Comparison of ENCODE assay signal across 16 cellular contexts in genomic region chr1:53091841-53092645, GRCh38. TPM values are rescaled to one million over a fixed set of nuclear protein-coding genes. Genes with fewer than 3 reads are reported as not detected.
A peak's percentile ranks its signal among the peaks of the same experiment; 100 is the strongest.
DNase-seq lines count a peak whose midpoint lies in the region; ATAC-seq and TF ChIP-seq lines count a peak whose summit lies in the region.
"Had no signal": no experiment of that assay in that cellular context is flagged by ENCODE, and none has a peak within 500 bp of the region (broad histone marks: within the 10 kb centered on the region; RNA-seq: fewer than 3 reads in every experiment).

No MANE protein-coding gene starts in this region.

- no peak overlapping the region for H3K4ac ChIP-seq in neuronal stem cell (ENCODE audit: low read length)

- no peak overlapping the region for H2AFZ ChIP-seq in neuronal stem cell (ENCODE audit: low read length)

- H4K8ac ChIP-seq in neuronal stem cell (ENCODE audit: low read depth, low read length): no peak overlapping the region

- peak overlapping the region; percentile 13 for H3K14ac ChIP-seq in neuronal stem cell (ENCODE audit: low read length)

- no peak overlapping the region for H3K27ac Mint-ChIP-seq in glutamatergic neuron (ENCODE audit: unreplicated experiment)
- H3K27ac Mint-ChIP-seq: activated T-cell treated with anti-CD3 and anti-CD28 coated beads, Interleukin-2, amount 50 U/mL, for 24 hours; endodermal cell; IgD-negative memory B cell had no signal

- H2BK5ac ChIP-seq in neuronal stem cell (ENCODE audit: low read length): no peak overlapping the region

- peaks cover 12% of the 10 kb centered on the region; the same call in 1 of the 2 replicates for H3K9me3 ChIP-seq in NT2/D1 (ENCODE audit: insufficient read depth, low read length)
- H3K9me3 ChIP-seq in neuronal stem cell (replicated peaks in 1 of 2; ENCODE audit: control insufficient read depth in 2 of 2, insufficient read depth in 1 of 2, low read depth in 1 of 2, low read length in 2 of 2): peaks cover 5 to 17% of the 10 kb centered on the region in 2 donors

- no peak overlapping the region for H3K4me3 ChIP-seq in NT2/D1 (ENCODE audit: insufficient read length, low read depth)
- H3K4me3 ChIP-seq in neuronal stem cell (ENCODE audit: low read length in 2 of 2): no peak overlapping the region

- H3K4me1 Mint-ChIP-seq in glutamatergic neuron (ENCODE audit: low read depth, unreplicated experiment): peaks cover 9% of the 10 kb centered on the region

- H3K9ac ChIP-seq in NT2/D1 (ENCODE audit: insufficient read length, low read depth) (peak overlapping the region; percentile 4), neuronal stem cell (ENCODE audit: low read depth, low read length, poor library complexity) (peak overlapping the region; percentile 3)

- H3K79me1 ChIP-seq in neuronal stem cell (ENCODE audit: low read depth, low read length): no peaks in the 10 kb centered on the region

- no peak overlapping the region for H2BK12ac ChIP-seq in neuronal stem cell (ENCODE audit: low read length)

- H3K36me3 Mint-ChIP-seq in glutamatergic neuron (ENCODE audit: unreplicated experiment): no peaks in the 10 kb centered on the region
- H3K36me3 Mint-ChIP-seq: IgD-negative memory B cell had no signal

- H3K27ac ChIP-seq in neuronal stem cell (replicated peaks; ENCODE audit: low read length): no peak overlapping the region

- H2BK15ac ChIP-seq in neuronal stem cell (ENCODE audit: low read length): no peak overlapping the region

- peaks cover 18% of the 10 kb centered on the region for H3K4me1 ChIP-seq in NT2/D1 (ENCODE audit: insufficient read depth, insufficient read length)
- peaks cover 0 to 5% of the 10 kb centered on the region in 2 donors for H3K4me1 ChIP-seq in neuronal stem cell (ENCODE audit: control insufficient read depth in 2 of 2, insufficient read depth in 1 of 2, low read depth in 1 of 2, low read length in 2 of 2)

- peak overlapping the region; percentile 53 for H3K18ac ChIP-seq in neuronal stem cell (ENCODE audit: low read length)

- peak overlapping the region; percentile 56 for H2AK5ac ChIP-seq in neuronal stem cell (ENCODE audit: low read depth, low read length)

- no peak overlapping the region for H2BK120ac ChIP-seq in neuronal stem cell (ENCODE audit: low read depth, low read length)

- peaks cover 2% of the 10 kb centered on the region for H3K27me3 Mint-ChIP-seq in glutamatergic neuron (ENCODE audit: unreplicated experiment)
- H3K27me3 Mint-ChIP-seq: activated T-cell treated with anti-CD3 and anti-CD28 coated beads, Interleukin-2, amount 50 U/mL, for 24 hours; IgD-negative memory B cell had no signal

- no CpG with 5 or more reads among the region's 26 CpGs for WGBS in neuronal stem cell (ENCODE audit: extremely low coverage in 2 of 2, insufficient read length in 2 of 2, insufficient replicate concordance in 1 of 2), 2 donors

- H3K4me2 ChIP-seq in neuronal stem cell (ENCODE audit: insufficient read depth, low read length, poor library complexity, severe bottlenecking): no peak overlapping the region

- H3K27me3 ChIP-seq in NT2/D1 (ENCODE audit: insufficient read depth, insufficient read length): no peaks in the 10 kb centered on the region
- H3K27me3 ChIP-seq in neuronal stem cell (ENCODE audit: control insufficient read depth in 3 of 3, insufficient read depth in 3 of 3, low read depth in 1 of 3, low read length in 3 of 3): peaks cover 0 to 24% (median 2%) of the 10 kb centered on the region in 3 experiments

- H4K91ac ChIP-seq in neuronal stem cell (ENCODE audit: low read depth, low read length, poor library complexity): no peak overlapping the region

- no peak overlapping the region for H3K23ac ChIP-seq in neuronal stem cell (ENCODE audit: low read depth, low read length, poor library complexity)

- no peak overlapping the region for H3K4me3 Mint-ChIP-seq in glutamatergic neuron (ENCODE audit: unreplicated experiment)
- H3K4me3 Mint-ChIP-seq: activated T-cell treated with anti-CD3 and anti-CD28 coated beads, Interleukin-2, amount 50 U/mL, for 24 hours; endodermal cell; IgD-negative memory B cell had no signal

- no peak for ATAC-seq in GM18502 (IDR thresholded peaks at IDR 0.05; ENCODE audit: poor library complexity, unreplicated experiment)
- ATAC-seq: activated CD4-positive, CD25-positive, alpha-beta regulatory T cell treated with anti-CD3 and anti-CD28 coated beads, Interleukin-2, amount 50 U/mL, for 24 hours had no signal

- DNase-seq in EH (ENCODE audit: low read depth): peak; percentile 63
- no peak for DNase-seq in NT2/D1 (ENCODE audit: low read depth, low spot score)
- peak; percentile 12 for DNase-seq in glutamatergic neuron
- no peak for DNase-seq in neuronal stem cell (ENCODE audit: low spot score)
- no peak for DNase-seq in SKM-1 treated with dmso at 0.1 percent for 144 hours (lab: John Stamatoyannopoulos, UW; ENCODE audit: unreplicated experiment)
- DNase-seq in SIG-M5 (lab: John Stamatoyannopoulos, UW): no peak
- DNase-seq in islet precursor cell: no peak
- DNase-seq: activated T-cell treated with anti-CD3 and anti-CD28 coated beads, Interleukin-2, amount 50 U/mL, for 24 hours; DMS79 treated with DMSO at 0.1 percent for 48 hours; endodermal cell; NCI-H2081 had no signal

- no peak for TF ChIP-seq CTCF in glutamatergic neuron (IDR thresholded peaks at IDR 0.05; ENCODE audit: partially characterized antibody, unreplicated experiment)

- peaks cover 6% of the 10 kb centered on the region for H3K9me3 Mint-ChIP-seq in glutamatergic neuron (ENCODE audit: unreplicated experiment)
- H3K9me3 Mint-ChIP-seq: activated T-cell treated with anti-CD3 and anti-CD28 coated beads, Interleukin-2, amount 50 U/mL, for 24 hours; endodermal cell; IgD-negative memory B cell had no signal

- no peaks in the 10 kb centered on the region for H3K36me3 ChIP-seq in NT2/D1 (ENCODE audit: insufficient read depth, insufficient read length, low read length)
- no peaks in the 10 kb centered on the region for H3K36me3 ChIP-seq in neuronal stem cell (replicated peaks in 1 of 2; ENCODE audit: control insufficient read depth in 2 of 2, insufficient read depth in 2 of 2, low read length in 2 of 2)

RNA-seq across cellular contexts. Expression of gene PODN, which starts 30.0 kb away (rescaled TPM):
- 3.1 TPM for total RNA-seq in glutamatergic neuron (ENCODE audit: unreplicated experiment)
- 0.20 TPM for polyA plus RNA-seq in neuronal stem cell (2013, experiment 1 of 2)
- polyA plus RNA-seq in neuronal stem cell (2013, experiment 2 of 2): 0.19 TPM
- polyA plus RNA-seq: IgD-negative memory B cell had no signal

RNA-seq across cellular contexts. Expression of gene SLC1A7, which starts 50.4 kb away (rescaled TPM):
- total RNA-seq in glutamatergic neuron (ENCODE audit: unreplicated experiment): not detected
- not detected for polyA plus RNA-seq in neuronal stem cell (2013, experiment 1 of 2)
- not detected for polyA plus RNA-seq in neuronal stem cell (2013, experiment 2 of 2)
- total RNA-seq: glomerular endothelial cell, lung microvascular endothelial cell had no signal
- polyA plus RNA-seq: IgD-negative memory B cell had no signal

Comparison
In these comparisons a context has a peak if more than half of its experiments do, and no peak if none do; other contexts are left out.
1. DNase-seq: peak in EH (single experiment) and glutamatergic neuron (single experiment); none in NT2/D1 (single experiment), neuronal stem cell (single experiment), SKM-1 treated with dmso at 0.1 percent for 144 hours (single experiment), SIG-M5 (single experiment) and islet precursor cell (single experiment).